ENCODE assay signal across 1 cellular context in the genomic region with DNA sequence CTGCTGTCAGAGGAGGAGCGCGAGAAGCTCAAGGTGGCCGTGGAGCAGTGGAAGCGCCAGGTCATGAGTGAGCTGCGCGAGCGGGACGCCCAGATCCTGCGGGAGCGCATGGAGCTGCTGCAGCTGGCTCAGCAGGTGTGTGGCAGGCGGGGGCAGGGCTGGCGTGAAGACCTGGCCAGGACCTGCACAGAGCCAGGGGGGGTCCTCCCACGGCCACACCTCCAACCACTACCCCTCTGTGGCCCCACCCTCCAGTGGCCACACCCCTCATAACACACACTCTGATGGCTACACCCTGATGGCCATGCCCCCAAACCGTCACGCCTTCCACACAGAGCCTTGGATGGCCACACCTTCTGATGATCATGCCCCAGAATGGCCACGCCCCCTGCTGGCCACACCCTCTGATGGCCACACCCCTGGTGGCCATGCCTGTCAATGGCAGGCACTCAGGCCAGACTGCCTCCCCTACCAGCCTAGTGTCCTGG.
TF ChIP-seq lines count a peak whose summit lies in the region.

No MANE protein-coding gene starts in this region.

TF ChIP-seq in K562, 482 proteins besides CTCF, POLR2A, EP300 and RAD21 (continued from another document):
- TF ChIP-seq, protein P1, sequence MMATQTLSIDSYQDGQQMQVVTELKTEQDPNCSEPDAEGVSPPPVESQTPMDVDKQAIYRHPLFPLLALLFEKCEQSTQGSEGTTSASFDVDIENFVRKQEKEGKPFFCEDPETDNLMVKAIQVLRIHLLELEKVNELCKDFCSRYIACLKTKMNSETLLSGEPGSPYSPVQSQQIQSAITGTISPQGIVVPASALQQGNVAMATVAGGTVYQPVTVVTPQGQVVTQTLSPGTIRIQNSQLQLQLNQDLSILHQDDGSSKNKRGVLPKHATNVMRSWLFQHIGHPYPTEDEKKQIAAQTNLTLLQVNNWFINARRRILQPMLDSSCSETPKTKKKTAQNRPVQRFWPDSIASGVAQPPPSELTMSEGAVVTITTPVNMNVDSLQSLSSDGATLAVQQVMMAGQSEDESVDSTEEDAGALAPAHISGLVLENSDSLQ (IDR thresholded peaks at IDR 0.05) = peak; percentile 82
- peak in 1 of 2 experiments; percentile 33; a peak in 1 of 4 replicates for TF ChIP-seq MNT (conservative IDR thresholded peaks at IDR 0.05)
- peak; percentile 59 to 61 for TF ChIP-seq NRF1 (conservative IDR thresholded peaks at IDR 0.05 in 1 of 2, IDR thresholded peaks at IDR 0.05 in 1 of 2)
- peak; percentile 39 for TF ChIP-seq MEIS2 (IDR thresholded peaks at IDR 0.05; ENCODE audit: partially characterized antibody)
